In genomic region chr6:30101939-30102700, GRCh38 we compare ENCODE assay signal across 8 cellular contexts. TPM values are rescaled to one million over a fixed set of nuclear protein-coding genes. Genes with fewer than 3 reads are reported as not detected.
DNase-seq lines count a peak whose midpoint lies in the region; ATAC-seq lines count a peak whose summit lies in the region.

No MANE protein-coding gene starts in this region.

- H3K27me3 ChIP-seq in HUES64 (ENCODE audit: insufficient read depth, low read length) (peaks cover 88% of the 10 kb centered on the region), neuronal stem cell (ENCODE audit: control insufficient read depth in 3 of 3, insufficient read depth in 3 of 3, low read depth in 1 of 3, low read length in 3 of 3) (peaks cover 17 to 86% (median 60%) of the 10 kb centered on the region in 3 experiments)

- H3K9me3 ChIP-seq in HUES64 (ENCODE audit: insufficient read depth, low read depth, low read length) (no peaks in the 10 kb centered on the region), neuronal stem cell (replicated peaks in 1 of 2; ENCODE audit: control insufficient read depth in 2 of 2, insufficient read depth in 1 of 2, low read depth in 1 of 2, low read length in 2 of 2) (peaks cover 0 to 3% of the 10 kb centered on the region in 2 donors)

- H2BK5ac ChIP-seq in neuronal stem cell (ENCODE audit: low read length) = no peak overlapping the region

- H4K8ac ChIP-seq in neuronal stem cell (ENCODE audit: low read depth, low read length) = no peak overlapping the region

- H3K4me2 ChIP-seq in neuronal stem cell (ENCODE audit: insufficient read depth, low read length, poor library complexity, severe bottlenecking) = peak overlapping the region; percentile 23

- no peak overlapping the region for H4K91ac ChIP-seq in neuronal stem cell (ENCODE audit: low read depth, low read length, poor library complexity)

- H3K4me3 ChIP-seq in HUES64 (ENCODE audit: low read length) (peak overlapping the region; percentile 51), neuronal stem cell (ENCODE audit: low read length in 2 of 2) (peak overlapping the region; percentile 38 to 68)

- H2AK5ac ChIP-seq in neuronal stem cell (ENCODE audit: low read depth, low read length) = no peak overlapping the region

- H2AFZ ChIP-seq in neuronal stem cell (ENCODE audit: low read length) = peak overlapping the region; percentile 82

- no peak overlapping the region for H3K9ac ChIP-seq in HUES64 (ENCODE audit: low read depth, low read length)
- no peak overlapping the region for H3K9ac ChIP-seq in neuronal stem cell (ENCODE audit: low read depth, low read length, poor library complexity)

- H3K36me3 ChIP-seq in HUES64 (ENCODE audit: insufficient read depth, low read length) = no peaks in the 10 kb centered on the region
- no peaks in the 10 kb centered on the region for H3K36me3 ChIP-seq in neuronal stem cell (replicated peaks in 1 of 2; ENCODE audit: control insufficient read depth in 2 of 2, insufficient read depth in 2 of 2, low read length in 2 of 2)

- H2BK120ac ChIP-seq in neuronal stem cell (ENCODE audit: low read depth, low read length) = no peak overlapping the region

- ATAC-seq in GM18907 (IDR thresholded peaks at IDR 0.05; ENCODE audit: unreplicated experiment) = peak; percentile 53

- H3K23ac ChIP-seq in neuronal stem cell (ENCODE audit: low read depth, low read length, poor library complexity) = peak overlapping the region; percentile 38

- WGBS in HUES64 = 3% methylated on average over 45 of the region's 48 CpGs
- no CpG with 5 or more reads among the region's 48 CpGs for WGBS in neuronal stem cell (ENCODE audit: extremely low coverage in 2 of 2, insufficient read length in 2 of 2, insufficient replicate concordance in 1 of 2), 2 donors

- H3K79me1 ChIP-seq in neuronal stem cell (ENCODE audit: low read depth, low read length) = no peaks in the 10 kb centered on the region

- H3K27ac ChIP-seq in HUES64 (ENCODE audit: low read depth, low read length) (no peak overlapping the region), neuronal stem cell (replicated peaks; ENCODE audit: low read length) (no peak overlapping the region)

- H3K4me1 ChIP-seq in HUES64 (ENCODE audit: insufficient read depth, low read length) = peaks cover 16% of the 10 kb centered on the region
- H3K4me1 ChIP-seq in neuronal stem cell (ENCODE audit: control insufficient read depth in 2 of 2, insufficient read depth in 1 of 2, low read depth in 1 of 2, low read length in 2 of 2) = peaks cover 4 to 6% of the 10 kb centered on the region in 2 donors

- no peak overlapping the region for H3K18ac ChIP-seq in neuronal stem cell (ENCODE audit: low read length)

- H2BK15ac ChIP-seq in neuronal stem cell (ENCODE audit: low read length) = no peak overlapping the region

- H3K4ac ChIP-seq in neuronal stem cell (ENCODE audit: low read length) = no peak overlapping the region

- no peak overlapping the region for H2BK12ac ChIP-seq in neuronal stem cell (ENCODE audit: low read length)

- no peak overlapping the region for H3K14ac ChIP-seq in neuronal stem cell (ENCODE audit: low read length)

- DNase-seq in 8988T (peak; percentile 98), SK-N-DZ (ENCODE audit: low spot score) (peak; percentile 82), germinal center (ENCODE audit: low spot score) (peak; percentile 83), neuronal stem cell (ENCODE audit: low spot score) (peak; percentile 30), stromal cell of bone marrow (ENCODE audit: low read depth) (peak; percentile 82)
- DNase-seq in activated naive CD4-positive, alpha-beta T cell treated with anti-CD3 and anti-CD28 coated beads, Interleukin-2, amount 50 U/mL, for 16 hours = peak; percentile 68

RNA-seq across cellular contexts. Expression of gene TRIM31, which starts 10.8 kb away (rescaled TPM):
- polyA plus RNA-seq in HUES64 (2013, experiment 1 of 2) = not detected
- not detected for polyA plus RNA-seq in HUES64 (2013, experiment 2 of 2)
- not detected in 2 replicates for polyA plus RNA-seq in SK-N-DZ (2014; cell fraction: cytosol; rRNA removed)
- polyA plus RNA-seq in SK-N-DZ (2014; cell fraction: nucleus; rRNA removed) = not detected in 2 replicates
- not detected for polyA plus RNA-seq in neuronal stem cell (2013, experiment 1 of 2)
- polyA plus RNA-seq in neuronal stem cell (2013, experiment 2 of 2) = not detected

RNA-seq across cellular contexts. Expression of gene RNF39, which starts 26.6 kb away (rescaled TPM):
- 0.20 TPM for polyA plus RNA-seq in HUES64 (2013, experiment 1 of 2)
- polyA plus RNA-seq in HUES64 (2013, experiment 2 of 2) = 0.19 TPM
- polyA plus RNA-seq in SK-N-DZ (2014; cell fraction: cytosol; rRNA removed) = 0.20 and 0.45 TPM in 2 replicates
- polyA plus RNA-seq in SK-N-DZ (2014; cell fraction: nucleus; rRNA removed) = 0.07 and 0.14 TPM in 2 replicates
- 0.13 TPM for polyA plus RNA-seq in neuronal stem cell (2013, experiment 1 of 2)
- polyA plus RNA-seq in neuronal stem cell (2013, experiment 2 of 2) = 0.22 TPM

RNA-seq across cellular contexts. Expression of gene TRIM40, which starts 33.8 kb away (rescaled TPM):
- not detected for polyA plus RNA-seq in HUES64 (2013, experiment 1 of 2)
- not detected for polyA plus RNA-seq in HUES64 (2013, experiment 2 of 2)
- polyA plus RNA-seq in SK-N-DZ (2014; cell fraction: cytosol; rRNA removed) = 0.08 TPM in 1 of 2 replicates, not detected in the other
- 0.09 TPM in 1 of 2 replicates, not detected in the other for polyA plus RNA-seq in SK-N-DZ (2014; cell fraction: nucleus; rRNA removed)
- polyA plus RNA-seq in neuronal stem cell (2013, experiment 1 of 2) = not detected
- polyA plus RNA-seq in neuronal stem cell (2013, experiment 2 of 2) = not detected

RNA-seq across cellular contexts. Expression of gene PPP1R11, which starts 35.1 kb away (rescaled TPM):
- 32.2 TPM for polyA plus RNA-seq in HUES64 (2013, experiment 1 of 2)
- 39.1 TPM for polyA plus RNA-seq in HUES64 (2013, experiment 2 of 2)
- polyA plus RNA-seq in SK-N-DZ (2014; cell fraction: cytosol; rRNA removed) = 35.4 and 42.7 TPM in 2 replicates
- polyA plus RNA-seq in SK-N-DZ (2014; cell fraction: nucleus; rRNA removed) = 18.3 and 21.3 TPM in 2 replicates
- polyA plus RNA-seq in neuronal stem cell (2013, experiment 1 of 2) = 47.2 TPM
- polyA plus RNA-seq in neuronal stem cell (2013, experiment 2 of 2) = 48.4 TPM

RNA-seq across cellular contexts. Expression of gene POLR1H, which starts 41.1 kb away (rescaled TPM):
- 29.1 TPM for polyA plus RNA-seq in HUES64 (2013, experiment 1 of 2)
- polyA plus RNA-seq in HUES64 (2013, experiment 2 of 2) = 28.7 TPM
- polyA plus RNA-seq in SK-N-DZ (2014; cell fraction: cytosol; rRNA removed) = 51.4 and 54.4 TPM in 2 replicates
- polyA plus RNA-seq in SK-N-DZ (2014; cell fraction: nucleus; rRNA removed) = 33.3 and 36.2 TPM in 2 replicates
- 73.2 TPM for polyA plus RNA-seq in neuronal stem cell (2013, experiment 1 of 2)
- polyA plus RNA-seq in neuronal stem cell (2013, experiment 2 of 2) = 75.5 TPM

Comparison
In these comparisons a context has a peak if more than half of its experiments do, and no peak if none do; other contexts are left out.
1. DNase-seq: peak in every context shown above with its lines; median percentile 98 in 8988T; 83 in germinal center; 82 in SK-N-DZ; 82 in stromal cell of bone marrow; 68 in activated naive CD4-positive, alpha-beta T cell treated with anti-CD3 and anti-CD28 coated beads, Interleukin-2, amount 50 U/mL, for 16 hours; 30 in neuronal stem cell.